ENCODE assay signal across 14 cellular contexts in genomic region chr19:22784051-22784450, GRCh38. TPM values are rescaled to one million over a fixed set of nuclear protein-coding genes. Genes with fewer than 3 reads are reported as not detected.
DNase-seq lines count a peak whose midpoint lies in the region; ATAC-seq, FAIRE-seq and TF ChIP-seq lines count a peak whose summit lies in the region.
"Had no signal": no experiment of that assay in that cellular context is flagged by ENCODE, and none has a peak within 500 bp of the region (broad histone marks: within the 10 kb centered on the region; RNA-seq: fewer than 3 reads in every experiment).

Gene ZNF99 (minus strand): TSS chr19:22784151. CDS start chr19:22784016, 135 bp downstream.

- intact Hi-C loops in left lung (cut with DNase I) = no loop called here
- intact Hi-C loops in stomach (cut with DNase I; ENCODE audit: low total_unique reads) = no loop called here

- H3K9ac ChIP-seq in MM.1S (ENCODE audit: low read length) = no peak within 1 kb of the TSS

- no peaks in the 10 kb centered on the region for H3K9me2 ChIP-seq in MM.1S (replicated peaks; ENCODE audit: insufficient read depth, low read length)

- H3K9me3 ChIP-seq in MM.1S (replicated peaks; ENCODE audit: insufficient read depth, low read length) = no peaks in the 10 kb centered on the region
- peaks cover 0 to 51% of the 10 kb centered on the region in 2 donors for H3K9me3 ChIP-seq in left lung
- H3K9me3 ChIP-seq in stomach = peaks cover 12 to 76% (median 40%) of the 10 kb centered on the region in 4 donors

- no peak for TF ChIP-seq CTCF in MM.1S (IDR thresholded peaks at IDR 0.05; ENCODE audit: low read length)
- no peak for TF ChIP-seq CTCF in left lung (IDR thresholded peaks at IDR 0.05)
- TF ChIP-seq CTCF in stomach (IDR thresholded peaks at IDR 0.05) = no peak

- no peaks in the 10 kb centered on the region for H4K20me1 ChIP-seq in MM.1S (ENCODE audit: insufficient read depth, low read length)

- DNase-seq in MM.1S (peak; percentile 13), caudate nucleus (lab: John Stamatoyannopoulos, UW) (peak in 58 of 61 donors; percentile 1 to 81 (median 46)), left lung (no peak), stomach (no peak), A172 (ENCODE audit: low spot score) (no peak), GM19239 (ENCODE audit: insufficient read length, low spot score) (no peak)
- DNase-seq: activated naive CD4-positive, alpha-beta T cell treated with anti-CD3 and anti-CD28 coated beads, Interleukin-2, amount 50 U/mL, for 16 hours; Calu3; stimulated activated CD8-positive, alpha-beta memory T cell treated with anti-CD3 and anti-CD28 coated beads, Interleukin-4, amount 100 ng/mL, for 48 hours had no signal

- no peaks in the 10 kb centered on the region for H3K79me2 ChIP-seq in MM.1S (ENCODE audit: low read length)

- no peak within 1 kb of the TSS for H2AFZ ChIP-seq in MM.1S (ENCODE audit: low read length)

- H3K27ac ChIP-seq in MM.1S (ENCODE audit: low read length) (no peak within 1 kb of the TSS), caudate nucleus (ENCODE audit: low read depth, low read length) (no peak within 1 kb of the TSS), left lung (no peak within 1 kb of the TSS), stomach (no peak within 1 kb of the TSS)

- H3K27me3 ChIP-seq in MM.1S (replicated peaks; ENCODE audit: insufficient read depth, low read length) (no peaks in the 10 kb centered on the region), left lung (peaks cover 0 to 22% of the 10 kb centered on the region in 2 donors), stomach (peaks cover 0 to 10% (median 0%) of the 10 kb centered on the region in 3 donors)

- H3K36me3 ChIP-seq in MM.1S (replicated peaks; ENCODE audit: insufficient read depth, low read length) (no peaks in the 10 kb centered on the region), left lung (no peaks in the 10 kb centered on the region), stomach (no peaks in the 10 kb centered on the region)

- 2 to 15% (median 11%) methylated on average over 8 to 17 of the region's 17 CpGs for WGBS in stomach, 5 donors

- FAIRE-seq in GM19239 (lab: Jason Lieb, UNC) = no peak
- FAIRE-seq: GM18507, islet of Langerhans had no signal

- TF ChIP-seq EP300 in stomach (IDR thresholded peaks at IDR 0.05) = no peak

- H3K4me3 ChIP-seq in MM.1S (ENCODE audit: low read length) (no peak within 1 kb of the TSS), left lung (peak within 1 kb of the TSS in 1 of 2 donors; percentile 21), stomach (peak within 1 kb of the TSS; percentile 16 to 29 (median 26))

- H3K4me1 ChIP-seq in MM.1S (ENCODE audit: low read length) (no peaks in the 10 kb centered on the region), left lung (no peaks in the 10 kb centered on the region), stomach (no peaks in the 10 kb centered on the region)

- H3F3A ChIP-seq in MM.1S (ENCODE audit: insufficient read depth, low read length) = no peaks in the 10 kb centered on the region

- ATAC-seq in left lung (peak; percentile 48), GM18868 (IDR thresholded peaks at IDR 0.05; ENCODE audit: unreplicated experiment) (no peak), GM18861 (IDR thresholded peaks at IDR 0.05; ENCODE audit: unreplicated experiment) (no peak)

- no peak for TF ChIP-seq POLR2A in stomach (IDR thresholded peaks at IDR 0.05)

- no peak within 1 kb of the TSS for H3K4me2 ChIP-seq in MM.1S (ENCODE audit: low read depth, low read length)

RNA-seq across cellular contexts. Expression of gene ZNF99, which starts in this region (rescaled TPM):
- total RNA-seq in left lung (under 1 TPM; 0.06 to 0.10 TPM), stomach (under 1 TPM in 1 of 5 donors, not detected in 4; 0.37 TPM)
- not detected for polyA plus RNA-seq in stomach
- total RNA-seq in A172 (2014; rRNA removed; shearing (Covaris generic)) = not detected in 2 replicates
- total RNA-seq: Calu3, M059J had no signal

Comparison
In these comparisons a context has a peak if more than half of its experiments do, and no peak if none do; other contexts are left out.
1. Peak in ATAC-seq in left lung; RNA of the gene not detected or under 1 TPM.
2. DNase-seq: peak in MM.1S (single experiment) and caudate nucleus (58 of 61); none in left lung (0 of 2), stomach (single experiment), A172 (single experiment) and GM19239 (single experiment).